10 cellular contexts compared by ENCODE assay signal in genomic region chr22:45469573-45470383, GRCh38. TPM values are rescaled to one million over a fixed set of nuclear protein-coding genes. Genes with fewer than 3 reads are reported as not detected.
DNase-seq lines count a peak whose midpoint lies in the region; ATAC-seq and TF ChIP-seq lines count a peak whose summit lies in the region.
"Had no signal": no experiment of that assay in that cellular context is flagged by ENCODE, and none has a peak within 500 bp of the region (broad histone marks: within the 10 kb centered on the region; RNA-seq: fewer than 3 reads in every experiment).

No MANE protein-coding gene starts in this region.

- intact Hi-C loops in prostate gland (cut with DNase I): no loop called here

- DNase-seq in GM04504 (ENCODE audit: low read depth) (peak; percentile 57), NOMO-1 treated with DMSO at 0.1 percent for 48 hours (lab: John Stamatoyannopoulos, UW; ENCODE audit: unreplicated experiment) (peak; percentile 87), fibroblast of gingiva (ENCODE audit: low read depth) (peak; percentile 98), prostate gland (ENCODE audit: low spot score) (peak; percentile 90), RKO (ENCODE audit: low spot score) (no peak)
- DNase-seq: DMS53, SIG-M5 had no signal

- no peaks in the 10 kb centered on the region for H3K27me3 ChIP-seq in prostate gland (replicated peaks; ENCODE audit: insufficient read depth)

- no peak overlapping the region for H3K4me3 ChIP-seq in prostate gland

- no peak overlapping the region for H3K27ac Mint-ChIP-seq in stimulated activated memory B cell treated with anti-CD40 and anti-IgM and Interleukin-4, amounts not matched to agents 10 μg/mL and 1 μg/mL and 100 μg/mL, for 72 hours

- H3K27me3 Mint-ChIP-seq in stimulated activated memory B cell treated with anti-CD40 and anti-IgM and Interleukin-4, amounts not matched to agents 10 μg/mL and 1 μg/mL and 100 μg/mL, for 72 hours: peaks cover 24% of the 10 kb centered on the region

- no peak for TF ChIP-seq POLR2A in prostate gland (IDR thresholded peaks at IDR 0.05)

- no peaks in the 10 kb centered on the region for H3K36me3 Mint-ChIP-seq in stimulated activated memory B cell treated with anti-CD40 and anti-IgM and Interleukin-4, amounts not matched to agents 10 μg/mL and 1 μg/mL and 100 μg/mL, for 72 hours

- no peak for TF ChIP-seq CTCF in prostate gland (IDR thresholded peaks at IDR 0.05)

- no peaks in the 10 kb centered on the region for H3K4me1 Mint-ChIP-seq in stimulated activated memory B cell treated with anti-CD40 and anti-IgM and Interleukin-4, amounts not matched to agents 10 μg/mL and 1 μg/mL and 100 μg/mL, for 72 hours

- no peaks in the 10 kb centered on the region for H3K36me3 ChIP-seq in prostate gland

- peaks cover 8% of the 10 kb centered on the region for H3K9me3 Mint-ChIP-seq in stimulated activated memory B cell treated with anti-CD40 and anti-IgM and Interleukin-4, amounts not matched to agents 10 μg/mL and 1 μg/mL and 100 μg/mL, for 72 hours

- no peak overlapping the region for H3K4me3 Mint-ChIP-seq in stimulated activated memory B cell treated with anti-CD40 and anti-IgM and Interleukin-4, amounts not matched to agents 10 μg/mL and 1 μg/mL and 100 μg/mL, for 72 hours

- 31% methylated on average over 8 of the region's 8 CpGs for WGBS in prostate gland

- no peaks in the 10 kb centered on the region for H3K4me1 ChIP-seq in prostate gland (replicated peaks)

- H3K27ac ChIP-seq in prostate gland: peak overlapping the region; percentile 36 to 54

- no peaks in the 10 kb centered on the region for H3K9me3 ChIP-seq in prostate gland

- no peak for ATAC-seq in GM18861 (IDR thresholded peaks at IDR 0.05; ENCODE audit: unreplicated experiment)
- no peak for ATAC-seq in HG03520 (IDR thresholded peaks at IDR 0.05; ENCODE audit: unreplicated experiment)
- no peak for ATAC-seq in stimulated activated memory B cell treated with anti-CD40 and anti-IgM and Interleukin-4, amounts not matched to agents 10 μg/mL and 1 μg/mL and 100 μg/mL, for 72 hours

RNA-seq across cellular contexts. Expression of gene FBLN1, which starts 32.9 kb away (rescaled TPM):
- 100 to 1,000 TPM; 125 to 144 TPM for total RNA-seq in prostate gland

RNA-seq across cellular contexts. Expression of gene RIBC2, which starts 56.3 kb away (rescaled TPM):
- total RNA-seq in prostate gland: 1 to 10 TPM; 6.0 to 7.4 TPM

RNA-seq across cellular contexts. Expression of gene SMC1B, which starts 56.4 kb away (rescaled TPM):
- total RNA-seq in prostate gland: 1 to 10 TPM in 1 of 2 donors, not detected in 1; 8.2 TPM
